Comparison of ENCODE assay signal across 17 cellular contexts in the genomic region with DNA sequence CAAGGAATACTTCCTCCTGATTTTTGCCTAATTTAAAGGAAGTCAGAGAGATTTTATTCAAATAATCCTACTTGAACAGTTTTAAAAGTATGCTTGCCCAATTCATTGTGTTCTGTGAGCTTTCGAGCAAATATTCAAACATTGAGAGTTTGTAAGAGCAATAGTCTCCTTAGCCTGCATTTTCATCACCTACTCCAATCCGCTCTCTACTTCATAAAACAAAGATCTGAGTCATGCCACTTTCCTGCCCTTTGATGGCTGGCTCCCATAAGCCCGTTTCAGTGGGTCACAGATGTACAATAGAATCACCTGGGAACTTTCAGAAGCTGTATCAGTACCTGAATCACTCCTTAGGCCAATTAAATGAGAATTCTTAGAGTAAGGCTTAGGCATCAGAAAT.
DNase-seq lines count a peak whose midpoint lies in the region; ATAC-seq and TF ChIP-seq lines count a peak whose summit lies in the region.
"Had no signal": no experiment of that assay in that cellular context is flagged by ENCODE, and none has a peak within 500 bp of the region (broad histone marks: within the 10 kb centered on the region; RNA-seq: fewer than 3 reads in every experiment).

No MANE protein-coding gene starts in this region.

- peak; percentile 75 for ATAC-seq in lung (ENCODE audit: insufficient read depth, low FRiP score)
- no peak for ATAC-seq in activated naive CD8-positive, alpha-beta T cell treated with anti-CD3 and anti-CD28 coated beads, Interleukin-2, amount 50 U/mL, for 24 hours
- ATAC-seq: CD8-positive, alpha-beta T cell; HCT116 had no signal

- TF ChIP-seq CTCF in breast epithelium (IDR thresholded peaks at IDR 0.05) (no peak), mammary epithelial cell (conservative IDR thresholded peaks at IDR 0.05 in 1 of 2, IDR thresholded peaks at IDR 0.05 in 1 of 2; ENCODE audit: extremely low read depth in 1 of 2, insufficient read depth in 1 of 2, low read depth in 1 of 2, low read length in 2 of 2) (no peak), lung (IDR thresholded peaks at IDR 0.05; ENCODE audit: control extremely low read depth, extremely low read depth) (no peak)

- no peak overlapping the region for H3K4me2 ChIP-seq in mammary epithelial cell (ENCODE audit: insufficient read depth, low read depth, low read length)

- no peaks in the 10 kb centered on the region for H3K27me3 ChIP-seq in breast epithelium
- H3K27me3 ChIP-seq in mammary epithelial cell (ENCODE audit: insufficient read depth, low read length), result no peaks in the 10 kb centered on the region
- no peaks in the 10 kb centered on the region for H3K27me3 ChIP-seq in lung (ENCODE audit: control insufficient read depth, insufficient read depth)

- TF ChIP-seq POLR2A in breast epithelium (IDR thresholded peaks at IDR 0.05), result no peak

- no peak overlapping the region for H3K4me3 Mint-ChIP-seq in activated naive CD8-positive, alpha-beta T cell treated with anti-CD3 and anti-CD28 coated beads, Interleukin-2, amount 50 U/mL, for 24 hours
- H3K4me3 Mint-ChIP-seq: CD14-positive monocyte; CD8-positive, alpha-beta T cell had no signal

- H3K27ac Mint-ChIP-seq in activated naive CD8-positive, alpha-beta T cell treated with anti-CD3 and anti-CD28 coated beads, Interleukin-2, amount 50 U/mL, for 24 hours, result no peak overlapping the region
- H3K27ac Mint-ChIP-seq: CD14-positive monocyte; CD8-positive, alpha-beta T cell had no signal

- CTCF ChIA-PET in mammary epithelial cell (lab: Charles Lee; ENCODE audit: low non-redundant PET), result no interaction called here

- H3K4me1 ChIP-seq in breast epithelium, result no peaks in the 10 kb centered on the region
- no peaks in the 10 kb centered on the region for H3K4me1 ChIP-seq in mammary epithelial cell (ENCODE audit: insufficient read depth, low read length)
- no peaks in the 10 kb centered on the region for H3K4me1 ChIP-seq in lung (ENCODE audit: control insufficient read depth in 2 of 2, insufficient read depth in 2 of 2, low read length in 2 of 2)

- H2AFZ ChIP-seq in mammary epithelial cell (ENCODE audit: low read depth, low read length), result no peak overlapping the region

- no peak overlapping the region for H3K9ac ChIP-seq in mammary epithelial cell (ENCODE audit: insufficient read depth, low read length)

- dilution Hi-C loops in mammary epithelial cell (cut with HindIII; ENCODE audit: low sequenced_read_pairs), result no loop called here

- BruUV-seq in mammary epithelial cell (replicated peaks; lab: Mats Ljungman, UMichigan), result no TSS peak

- WGBS in mammary epithelial cell (ENCODE audit: low coverage, missing lambda C conversion rate), result 25% methylated on average over 3 of the region's 3 CpGs
- WGBS in lung, 2 donors, result 69 to 83% methylated on average over 3 of the region's 3 CpGs

- H3K4me3 ChIP-seq in breast epithelium (no peak overlapping the region), mammary epithelial cell (replicated peaks in 1 of 3; ENCODE audit: insufficient read depth in 1 of 3, low read depth in 2 of 3, low read length in 3 of 3) (no peak overlapping the region), lung (no peak overlapping the region)

- DNase-seq in breast epithelium (ENCODE audit: low spot score in 2 of 2), result no peak
- no peak for DNase-seq in mammary epithelial cell
- DNase-seq in dermis blood vessel endothelial cell, result peak; percentile 26
- no peak for DNase-seq in lung (ENCODE audit: low spot score)
- DNase-seq in stimulated activated CD4-positive, alpha-beta T cell treated with anti-CD3 and anti-CD28 coated beads, Interleukin-4, amount 100 ng/mL, for 24 hours, result no peak
- DNase-seq in activated naive CD8-positive, alpha-beta T cell treated with anti-CD3 and anti-CD28 coated beads, Interleukin-2, amount 50 U/mL, for 24 hours, result no peak
- no peak for DNase-seq in NCI-H82 (lab: John Stamatoyannopoulos, UW)
- no peak for DNase-seq in NCI-H1105 treated with DMSO at 0.1 percent for 48 hours (lab: John Stamatoyannopoulos, UW)
- DNase-seq: CD8-positive, alpha-beta T cell; COR-L47; DMS153; GF-D8; IMR-90 had no signal

- no peaks in the 10 kb centered on the region for H3K9me3 ChIP-seq in breast epithelium
- no peaks in the 10 kb centered on the region for H3K9me3 ChIP-seq in mammary epithelial cell (replicated peaks; ENCODE audit: insufficient read depth, low read length)
- no peaks in the 10 kb centered on the region for H3K9me3 ChIP-seq in lung (ENCODE audit: control insufficient read depth in 2 of 2, insufficient read depth in 1 of 2, low read length in 1 of 2)

- intact Hi-C loops in breast epithelium (cut with DNase I; ENCODE audit: low total_unique reads) (no loop called here), mammary epithelial cell (cut with micrococcal nuclease) (no loop called here)

- H3K27me3 Mint-ChIP-seq in activated naive CD8-positive, alpha-beta T cell treated with anti-CD3 and anti-CD28 coated beads, Interleukin-2, amount 50 U/mL, for 24 hours, result peaks cover 1% of the 10 kb centered on the region

- in situ Hi-C loops in mammary epithelial cell (cut with MboI; ENCODE audit: low sequenced_read_pairs in 2 of 2), result no loop called here

- no peaks in the 10 kb centered on the region for H4K20me1 ChIP-seq in mammary epithelial cell (ENCODE audit: insufficient read depth, low read length)

- H3K4me1 Mint-ChIP-seq in activated naive CD8-positive, alpha-beta T cell treated with anti-CD3 and anti-CD28 coated beads, Interleukin-2, amount 50 U/mL, for 24 hours, result no peaks in the 10 kb centered on the region

- no peaks in the 10 kb centered on the region for H3K9me3 Mint-ChIP-seq in activated naive CD8-positive, alpha-beta T cell treated with anti-CD3 and anti-CD28 coated beads, Interleukin-2, amount 50 U/mL, for 24 hours
- H3K9me3 Mint-ChIP-seq: CD14-positive monocyte; CD8-positive, alpha-beta T cell had no signal

- no peaks in the 10 kb centered on the region for H3K36me3 Mint-ChIP-seq in activated naive CD8-positive, alpha-beta T cell treated with anti-CD3 and anti-CD28 coated beads, Interleukin-2, amount 50 U/mL, for 24 hours (ENCODE audit: low read depth)
- H3K36me3 Mint-ChIP-seq: CD14-positive monocyte; CD8-positive, alpha-beta T cell had no signal

- peak overlapping the region; percentile 44 to 57 for H3K27ac ChIP-seq in breast epithelium
- no peak overlapping the region for H3K27ac ChIP-seq in mammary epithelial cell (ENCODE audit: insufficient read depth, low read depth, low read length)
- H3K27ac ChIP-seq in lung (ENCODE audit: low read depth in 1 of 2, low read length in 1 of 2), result no peak overlapping the region
- H3K27ac ChIP-seq: 22Rv1, HL-60 had no signal

- H3K79me2 ChIP-seq in mammary epithelial cell (ENCODE audit: insufficient read depth, low read length), result no peaks in the 10 kb centered on the region

- H3K36me3 ChIP-seq in breast epithelium (no peaks in the 10 kb centered on the region), mammary epithelial cell (ENCODE audit: insufficient read depth, low read length) (no peaks in the 10 kb centered on the region), lung (ENCODE audit: control insufficient read depth in 2 of 2, insufficient read depth in 2 of 2, low read length in 2 of 2) (no peaks in the 10 kb centered on the region)

Comparison
In these comparisons a context has a peak if more than half of its experiments do, and no peak if none do; other contexts are left out.
1. H3K27ac ChIP-seq: peak in breast epithelium (2 of 2); none in mammary epithelial cell (single experiment) and lung (0 of 2).